In genomic region chr5:150140830-150141229, GRCh38 we compare ENCODE assay signal across 15 cellular contexts. TPM values are rescaled to one million over a fixed set of nuclear protein-coding genes. Genes with fewer than 3 reads are reported as not detected.
DNase-seq lines count a peak whose midpoint lies in the region; ATAC-seq and TF ChIP-seq lines count a peak whose summit lies in the region.
"Had no signal": no experiment of that assay in that cellular context is flagged by ENCODE, and none has a peak within 500 bp of the region (broad histone marks: within the 10 kb centered on the region; RNA-seq: fewer than 3 reads in every experiment).

No MANE protein-coding gene starts in this region.

- peaks cover 38% of the 10 kb centered on the region for H3K4me1 Mint-ChIP-seq in CD14-positive monocyte
- no peaks in the 10 kb centered on the region for H3K4me1 Mint-ChIP-seq in CD8-positive, alpha-beta T cell (ENCODE audit: low read depth)

- ATAC-seq in CD8-positive, alpha-beta T cell: no peak

- POLR2A ChIA-PET in CD8-positive, alpha-beta T cell (lab: Charles Lee): no interaction called here

- H3K27ac Mint-ChIP-seq in CD14-positive monocyte: peak overlapping the region in 5 of 7 donors; percentile 26 to 96 (median 71)
- no peak overlapping the region for H3K27ac Mint-ChIP-seq in CD8-positive, alpha-beta T cell
- H3K27ac Mint-ChIP-seq: activated CD4-positive, alpha-beta memory T cell treated with anti-CD3 and anti-CD28 coated beads, Interleukin-2, amount 10 ng/mL, durations not matched to agents 7 days and 5 days had no signal

- H3K36me3 ChIP-seq in skeletal muscle tissue (ENCODE audit: control insufficient read depth in 3 of 3, insufficient read depth in 3 of 3, low read length in 3 of 3): peaks cover 0 to 3% (median 0%) of the 10 kb centered on the region in 3 donors
- H3K36me3 ChIP-seq in CD8-positive, alpha-beta T cell (ENCODE audit: insufficient read depth, low read length): no peaks in the 10 kb centered on the region
- H3K36me3 ChIP-seq: adrenal gland had no signal

- H3K27me3 ChIP-seq in skeletal muscle tissue (ENCODE audit: control insufficient read depth in 3 of 3, insufficient read depth in 3 of 3, low read length in 3 of 3): no peaks in the 10 kb centered on the region
- no peaks in the 10 kb centered on the region for H3K27me3 ChIP-seq in CD8-positive, alpha-beta T cell (ENCODE audit: insufficient read depth, low read length)
- H3K27me3 ChIP-seq: adrenal gland had no signal

- in situ Hi-C loops in astrocyte of the cerebellum (cut with HindIII; ENCODE audit: low sequenced_read_pairs): no loop called here

- CTCF ChIA-PET in CD8-positive, alpha-beta T cell (lab: Charles Lee): no interaction called here

- DNase-seq in CD14-positive monocyte (ENCODE audit: low spot score) (no peak), astrocyte of the cerebellum (ENCODE audit: low read depth) (peak; percentile 18), iris pigment epithelial cell (ENCODE audit: low read depth) (peak; percentile 95), SHP77 treated with DMSO at 0.1 percent for 48 hours (lab: John Stamatoyannopoulos, UW) (no peak), HT-29 (ENCODE audit: low spot score) (no peak)
- no peak for DNase-seq in activated naive CD4-positive, alpha-beta T cell treated with Interleukin-2 at 50 U/mL for 16 hours
- DNase-seq in CD8-positive, alpha-beta T cell: no peak
- DNase-seq: activated CD4-positive, alpha-beta memory T cell treated with anti-CD3 and anti-CD28 coated beads, Interleukin-2, amount 10 ng/mL, durations not matched to agents 7 days and 5 days; adrenal gland; NCI-H446 treated with DMSO at 0.1 percent for 48 hours; stimulated activated CD4-positive, alpha-beta T cell treated with anti-CD3 and anti-CD28 coated beads, Interleukin-4, amount 100 ng/mL, for 24 hours had no signal

- peaks cover 0 to 8% (median 3%) of the 10 kb centered on the region in 3 donors for H3K27me3 Mint-ChIP-seq in CD14-positive monocyte (ENCODE audit: low read depth in 3 of 3)
- peaks cover 5% of the 10 kb centered on the region for H3K27me3 Mint-ChIP-seq in CD8-positive, alpha-beta T cell (ENCODE audit: low read depth)

- H3K36me3 Mint-ChIP-seq in CD14-positive monocyte: peaks cover 2 to 3% of the 10 kb centered on the region in 2 donors
- no peaks in the 10 kb centered on the region for H3K36me3 Mint-ChIP-seq in CD8-positive, alpha-beta T cell

- H3K4me1 ChIP-seq in skeletal muscle tissue (ENCODE audit: control insufficient read depth in 3 of 3, insufficient read depth in 3 of 3, low read length in 3 of 3): peaks cover 66 to 78% (median 70%) of the 10 kb centered on the region in 3 donors
- no peaks in the 10 kb centered on the region for H3K4me1 ChIP-seq in CD8-positive, alpha-beta T cell (ENCODE audit: insufficient read depth, low read length)

- no peak overlapping the region for H3K4me3 Mint-ChIP-seq in CD14-positive monocyte
- H3K4me3 Mint-ChIP-seq in CD8-positive, alpha-beta T cell: no peak overlapping the region
- H3K4me3 Mint-ChIP-seq: activated CD4-positive, alpha-beta memory T cell treated with anti-CD3 and anti-CD28 coated beads, Interleukin-2, amount 10 ng/mL, durations not matched to agents 7 days and 5 days had no signal

- no peaks in the 10 kb centered on the region for H3K9me3 Mint-ChIP-seq in CD14-positive monocyte
- no peaks in the 10 kb centered on the region for H3K9me3 Mint-ChIP-seq in CD8-positive, alpha-beta T cell
- H3K9me3 Mint-ChIP-seq: activated CD4-positive, alpha-beta memory T cell treated with anti-CD3 and anti-CD28 coated beads, Interleukin-2, amount 10 ng/mL, durations not matched to agents 7 days and 5 days had no signal

- intact Hi-C loops in CD14-positive monocyte (cut with micrococcal nuclease): no loop called here
- intact Hi-C loops in CD8-positive, alpha-beta T cell (cut with DNase I, micrococcal nuclease): no loop called here

- no peaks in the 10 kb centered on the region for H3K9me3 ChIP-seq in skeletal muscle tissue (ENCODE audit: control insufficient read depth in 3 of 3, low read length in 3 of 3)
- H3K9me3 ChIP-seq in CD8-positive, alpha-beta T cell (ENCODE audit: low read length): no peaks in the 10 kb centered on the region
- H3K9me3 ChIP-seq: adrenal gland had no signal

- peak overlapping the region in 1 of 3 donors; percentile 64 for H3K9ac ChIP-seq in skeletal muscle tissue (ENCODE audit: low read depth in 1 of 3, low read length in 3 of 3)
- H3K9ac ChIP-seq: KMS-11 had no signal

- no peak for TF ChIP-seq CTCF in CD14-positive monocyte (IDR thresholded peaks at IDR 0.05)
- TF ChIP-seq CTCF in astrocyte of the cerebellum (IDR thresholded peaks at IDR 0.05; ENCODE audit: low read depth, low read length, missing control alignments): no peak
- TF ChIP-seq CTCF in CD8-positive, alpha-beta T cell (IDR thresholded peaks at IDR 0.05): no peak

- H3K4me3 ChIP-seq in astrocyte of the cerebellum (ENCODE audit: low read depth, low read length): no peak overlapping the region
- peak overlapping the region in 2 of 3 donors; percentile 27 to 29 for H3K4me3 ChIP-seq in skeletal muscle tissue (ENCODE audit: low read length in 3 of 3)
- H3K4me3 ChIP-seq in CD8-positive, alpha-beta T cell (ENCODE audit: low read depth, low read length): no peak overlapping the region
- H3K4me3 ChIP-seq: adrenal gland had no signal

- H3K27ac ChIP-seq in skeletal muscle tissue (ENCODE audit: low read depth, low read length): peak overlapping the region; percentile 82
- no peak overlapping the region for H3K27ac ChIP-seq in CD8-positive, alpha-beta T cell (ENCODE audit: low read depth, low read length)
- H3K27ac ChIP-seq: KMS-11 had no signal

RNA-seq across cellular contexts. Expression of gene PDGFRB, which starts 14.8 kb away (rescaled TPM):
- polyA plus RNA-seq in CD14-positive monocyte: under 1 TPM; 0.04 to 0.20 TPM
- 86.6 TPM for total RNA-seq in skeletal muscle tissue
- total RNA-seq in HT-29 (2014; rRNA removed; shearing (Covaris generic)): 1.1 TPM in 1 of 2 replicates, not detected in the other
- total RNA-seq in CD8-positive, alpha-beta T cell: under 1 TPM in 1 of 2 experiments, not detected in 1; 0.05 TPM

RNA-seq across cellular contexts. Expression of gene CDX1, which starts 25.7 kb away (rescaled TPM):
- not detected for polyA plus RNA-seq in CD14-positive monocyte
- not detected for total RNA-seq in skeletal muscle tissue
- 3.9 and 6.6 TPM in 2 replicates for total RNA-seq in HT-29 (2014; rRNA removed; shearing (Covaris generic))
- not detected for total RNA-seq in CD8-positive, alpha-beta T cell
- total RNA-seq: activated CD4-positive, alpha-beta memory T cell treated with anti-CD3 and anti-CD28 coated beads, Interleukin-2, amount 10 ng/mL, durations not matched to agents 7 days and 5 days; glomerular endothelial cell; myocyte had no signal

RNA-seq across cellular contexts. Expression of gene SLC6A7, which starts 49.0 kb away (rescaled TPM):
- polyA plus RNA-seq in CD14-positive monocyte: not detected
- total RNA-seq in skeletal muscle tissue: not detected
- 0.66 and 0.76 TPM in 2 replicates for total RNA-seq in HT-29 (2014; rRNA removed; shearing (Covaris generic))
- not detected for total RNA-seq in CD8-positive, alpha-beta T cell
- total RNA-seq: activated CD4-positive, alpha-beta memory T cell treated with anti-CD3 and anti-CD28 coated beads, Interleukin-2, amount 10 ng/mL, durations not matched to agents 7 days and 5 days; adrenal gland; glomerular endothelial cell; myocyte had no signal
- polyA plus RNA-seq: adrenal gland had no signal

RNA-seq across cellular contexts. Expression of gene CSF1R, which starts 54.5 kb away (rescaled TPM):
- polyA plus RNA-seq in CD14-positive monocyte: 100 to 1,000 TPM; 180 to 242 TPM
- 31.3 TPM for total RNA-seq in skeletal muscle tissue
- not detected in 2 replicates for total RNA-seq in HT-29 (2014; rRNA removed; shearing (Covaris generic))
- total RNA-seq in CD8-positive, alpha-beta T cell: under 1 TPM in 1 of 2 experiments, not detected in 1; 0.31 TPM
- total RNA-seq: glomerular endothelial cell, myocyte had no signal

Comparison
In these comparisons a context has a peak if more than half of its experiments do, and no peak if none do; other contexts are left out.
1. DNase-seq: peak in astrocyte of the cerebellum (single experiment) and iris pigment epithelial cell (single experiment); none in CD14-positive monocyte (single experiment), SHP77 treated with DMSO at 0.1 percent for 48 hours (single experiment), activated naive CD4-positive, alpha-beta T cell treated with Interleukin-2 at 50 U/mL for 16 hours (single experiment), HT-29 (single experiment) and CD8-positive, alpha-beta T cell (0 of 7).
2. H3K4me3 ChIP-seq: peak in skeletal muscle tissue (2 of 3); none in astrocyte of the cerebellum (single experiment) and CD8-positive, alpha-beta T cell (single experiment).
3. RNA of gene PDGFRB, which starts 14.8 kb away (total RNA-seq): 86.6 TPM in skeletal muscle tissue (single experiment); 1.1 TPM in HT-29 and 0.05 TPM in CD8-positive, alpha-beta T cell; every median in the first group is over 10 times any median in the second.